ENCODE assay signal across 20 cellular contexts in genomic region chr11:16381177-16381576, GRCh38. TPM values are rescaled to one million over a fixed set of nuclear protein-coding genes. Genes with fewer than 3 reads are reported as not detected.
"Had no signal": no experiment of that assay in that cellular context is flagged by ENCODE, and none has a peak within 500 bp of the region (broad histone marks: within the 10 kb centered on the region; RNA-seq: fewer than 3 reads in every experiment).

No MANE protein-coding gene starts in this region.

- H3K9ac ChIP-seq: KMS-11, SK-N-SH had no signal

- H3K4me3 ChIP-seq: SJSA1 had no signal

- H3K36me3 ChIP-seq: SJSA1 had no signal

- H3K9me3 ChIP-seq: SJSA1, SK-N-SH had no signal

- DNase-seq: Kasumi-1, MM.1S, NCI-H1092 treated with DMSO at 0.1 percent for 48 hours, NCI-H1436, NCI-H187, NCI-H2029, NCI-H2081 treated with DMSO at 0.1 percent for 48 hours, NCI-H2171, NCI-H226, NCI-H446, NCI-H510A, NCI-H524 treated with DMSO at 0.1 percent for 48 hours, NCI-H774, Right ventricle myocardium superior, RPMI8226, SIG-M5, SK-N-SH had no signal

- H3K27me3 ChIP-seq: SJSA1 had no signal

- H3K27ac ChIP-seq: KMS-11 had no signal

RNA-seq across cellular contexts. Expression of gene SOX6, which starts 24.8 kb away (rescaled TPM):
- total RNA-seq: M059J had no signal
